In the genomic region with DNA sequence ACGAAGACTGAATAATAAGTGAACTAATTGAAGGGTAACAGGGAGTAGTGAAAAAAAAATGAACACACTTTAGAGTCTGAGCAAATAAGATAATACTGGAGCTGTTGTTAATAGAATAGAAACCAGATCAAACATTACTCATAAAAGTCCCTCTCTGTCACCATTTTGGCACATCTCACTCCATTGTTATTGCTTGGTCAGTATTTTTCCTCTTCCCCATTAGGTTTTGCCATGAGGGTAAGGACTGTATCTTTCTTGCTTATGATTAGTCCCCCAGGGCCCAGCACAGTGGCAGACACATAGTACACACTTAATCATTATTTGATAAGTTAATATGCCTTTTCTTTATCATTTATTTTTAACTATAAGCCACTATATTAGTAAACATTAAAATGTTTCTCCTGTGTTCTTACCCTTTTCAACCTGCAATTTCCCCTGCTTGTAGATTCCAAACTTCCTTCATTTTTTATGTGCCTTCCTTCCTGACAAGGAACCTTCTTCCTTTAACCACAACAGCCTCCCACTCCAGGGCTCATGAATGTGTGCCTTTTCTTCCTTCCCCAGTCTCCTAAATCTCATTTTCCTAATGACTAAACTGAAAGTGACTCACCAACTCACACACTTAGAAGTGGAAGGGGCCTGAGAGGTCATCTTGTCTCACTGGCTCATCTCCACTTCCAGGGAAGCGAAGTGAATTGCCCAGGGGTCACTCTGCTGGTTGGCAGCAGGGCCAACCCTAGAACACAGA, we compare ENCODE assay signal across 1 cellular context.
TF ChIP-seq lines count a peak whose summit lies in the region.

No MANE protein-coding gene starts in this region.

TF ChIP-seq in HCT116, 20 proteins besides CTCF, POLR2A, EP300 and RAD21 (continued from another document):
- TF ChIP-seq REST (IDR thresholded peaks at IDR 0.05; ENCODE audit: low read depth), result no peak
- TF ChIP-seq SP1 (IDR thresholded peaks at IDR 0.05; ENCODE audit: low read depth), result peak; percentile 93
- TF ChIP-seq TCF7L2 (IDR thresholded peaks at IDR 0.05; ENCODE audit: borderline replicate concordance, extremely low read depth, insufficient read depth, insufficient read length), result no peak
- TF ChIP-seq ELF1 (IDR thresholded peaks at IDR 0.05; ENCODE audit: borderline replicate concordance, low read depth), result no peak
- peak; percentile 69 for TF ChIP-seq EGR1 (IDR thresholded peaks at IDR 0.05; ENCODE audit: low read depth)
- TF ChIP-seq, protein P1, sequence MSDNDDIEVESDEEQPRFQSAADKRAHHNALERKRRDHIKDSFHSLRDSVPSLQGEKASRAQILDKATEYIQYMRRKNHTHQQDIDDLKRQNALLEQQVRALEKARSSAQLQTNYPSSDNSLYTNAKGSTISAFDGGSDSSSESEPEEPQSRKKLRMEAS (IDR thresholded peaks at IDR 0.05), result peak; percentile 65; the same call in 1 of the 2 replicates
- no peak for TF ChIP-seq EZH2phosphoT487 (IDR thresholded peaks at IDR 0.05; ENCODE audit: borderline replicate concordance)
- no peak; the same call in 1 of the 2 replicates for TF ChIP-seq ATF3 (IDR thresholded peaks at IDR 0.05)
- no peak for TF ChIP-seq ZFX (IDR thresholded peaks at IDR 0.05)
- TF ChIP-seq SRF (IDR thresholded peaks at IDR 0.05; ENCODE audit: low read depth), result peak; percentile 55; the same call in 1 of the 2 replicates
- TF ChIP-seq CEBPB (IDR thresholded peaks at IDR 0.05; ENCODE audit: low read depth), result peak; percentile 81
- TF ChIP-seq EZH2 (IDR thresholded peaks at IDR 0.05), result no peak
- TF ChIP-seq ZNF274 (IDR thresholded peaks at IDR 0.05; ENCODE audit: low read depth, low read length), result no peak
- no peak for TF ChIP-seq ZBTB33 (IDR thresholded peaks at IDR 0.05; ENCODE audit: extremely low read depth, insufficient replicate concordance, low read length)
- peak; percentile 94 for TF ChIP-seq FOSL1 (IDR thresholded peaks at IDR 0.05; ENCODE audit: low read depth)
- TF ChIP-seq YY1 (IDR thresholded peaks at IDR 0.05; ENCODE audit: extremely low read depth, insufficient replicate concordance, low read depth, low read length), result peak; percentile 50
TF ChIP-seq in HCT116: peak in this region for 11.
